In genomic region chr11:2558402-2558801, GRCh38 we compare ENCODE assay signal across 19 cellular contexts.
"Had no signal": no experiment of that assay in that cellular context is flagged by ENCODE, and none has a peak within 500 bp of the region (broad histone marks: within the 10 kb centered on the region; RNA-seq: fewer than 3 reads in every experiment).

No MANE protein-coding gene starts in this region.

- H3K27ac ChIP-seq: breast epithelium, dorsolateral prefrontal cortex, esophagus squamous epithelium, neutrophil, psoas muscle, SK-N-MC, uterus had no signal

- H3K9me3 Mint-ChIP-seq: activated naive CD4-positive, alpha-beta T cell treated with anti-CD3 and anti-CD28 coated beads, Interleukin-2, amount 50 U/mL, for 24 hours; activated T-helper 1 cell treated with anti-CD3 and anti-CD28 coated beads, Interleukin-12 subunit alpha, Interleukin-12 subunit beta, Interleukin-2, Interleukin-4 antibody, amounts not matched to agents 30 ng/mL and 10 ng/mL and 1 ng/mL, durations not matched to agents 14 hours and 24 hours and 36 hours; immature natural killer cell; T-cell had no signal

- H3K36me3 Mint-ChIP-seq: immature natural killer cell, mesothelial cell of epicardium, T-cell had no signal

- H3K4me1 Mint-ChIP-seq: immature natural killer cell had no signal

- H3K27me3 ChIP-seq: breast epithelium, esophagus squamous epithelium, neutrophil, uterus had no signal

- H3K4me1 ChIP-seq: breast epithelium, esophagus squamous epithelium, psoas muscle, uterus had no signal

- H3K4me3 ChIP-seq: breast epithelium, dorsolateral prefrontal cortex, esophagus squamous epithelium, psoas muscle, SK-N-MC, uterus had no signal

- H3K36me3 ChIP-seq: breast epithelium, esophagus squamous epithelium, neutrophil, uterus had no signal

- H3K9me3 ChIP-seq: breast epithelium, esophagus squamous epithelium, neutrophil, psoas muscle, uterus had no signal

- H3K4me3 Mint-ChIP-seq: activated CD8-positive, alpha-beta T cell treated with anti-CD3 and anti-CD28 coated beads, Interleukin-2, amount 10 ng/mL, durations not matched to agents 7 days and 5 days; activated naive CD4-positive, alpha-beta T cell treated with anti-CD3 and anti-CD28 coated beads, Interleukin-2, amount 50 U/mL, for 24 hours; activated T-helper 1 cell treated with anti-CD3 and anti-CD28 coated beads, Interleukin-12 subunit alpha, Interleukin-12 subunit beta, Interleukin-2, Interleukin-4 antibody, amounts not matched to agents 30 ng/mL and 10 ng/mL and 1 ng/mL, durations not matched to agents 14 hours and 24 hours and 36 hours; immature natural killer cell; mesothelial cell of epicardium; T-cell had no signal

- DNase-seq: activated CD4-positive, alpha-beta T cell treated with anti-CD3 and anti-CD28 coated beads for 4 hours; activated CD8-positive, alpha-beta T cell treated with anti-CD3 and anti-CD28 coated beads, Interleukin-2, amount 10 ng/mL, durations not matched to agents 7 days and 5 days; anterior cingulate cortex; esophagus squamous epithelium; foreskin fibroblast; immature natural killer cell; stimulated activated CD4-positive, alpha-beta T cell treated with anti-CD3 and anti-CD28 coated beads, Interleukin-4, amount 100 ng/mL, for 4 hours; T1000; uterus had no signal

- H3K27me3 Mint-ChIP-seq: activated naive CD4-positive, alpha-beta T cell treated with anti-CD3 and anti-CD28 coated beads, Interleukin-2, amount 50 U/mL, for 24 hours; T-cell had no signal

- ATAC-seq: activated CD8-positive, alpha-beta T cell treated with anti-CD3 and anti-CD28 coated beads, Interleukin-2, amount 10 ng/mL, durations not matched to agents 7 days and 5 days; left colon; psoas muscle; T-cell had no signal

- H3K27ac Mint-ChIP-seq: activated CD8-positive, alpha-beta T cell treated with anti-CD3 and anti-CD28 coated beads, Interleukin-2, amount 10 ng/mL, durations not matched to agents 7 days and 5 days; activated naive CD4-positive, alpha-beta T cell treated with anti-CD3 and anti-CD28 coated beads, Interleukin-2, amount 50 U/mL, for 24 hours; activated T-helper 1 cell treated with anti-CD3 and anti-CD28 coated beads, Interleukin-12 subunit alpha, Interleukin-12 subunit beta, Interleukin-2, Interleukin-4 antibody, amounts not matched to agents 30 ng/mL and 10 ng/mL and 1 ng/mL, durations not matched to agents 14 hours and 24 hours and 36 hours; immature natural killer cell; mesothelial cell of epicardium; T-cell had no signal
